In genomic region chr4:185803015-185803414, GRCh38 we compare ENCODE assay signal across 22 cellular contexts. TPM values are rescaled to one million over a fixed set of nuclear protein-coding genes. Genes with fewer than 3 reads are reported as not detected.
DNase-seq lines count a peak whose midpoint lies in the region; ATAC-seq, FAIRE-seq and TF ChIP-seq lines count a peak whose summit lies in the region.
"Had no signal": no experiment of that assay in that cellular context is flagged by ENCODE, and none has a peak within 500 bp of the region (broad histone marks: within the 10 kb centered on the region; RNA-seq: fewer than 3 reads in every experiment).

No MANE protein-coding gene starts in this region.

- DNase-seq in heart right ventricle = no peak
- no peak for DNase-seq in Right ventricle myocardium superior
- no peak for DNase-seq in body of pancreas
- DNase-seq in thyroid gland = no peak
- no peak for DNase-seq in activated naive CD4-positive, alpha-beta T cell treated with anti-CD3 and anti-CD28 coated beads, Interleukin-2, amount 50 U/mL, for 16 hours
- DNase-seq in activated CD4-positive, alpha-beta T cell treated with anti-CD3 and anti-CD28 coated beads, Interleukin-2, amount 50 U/mL, for 48 hours = no peak
- DNase-seq: C1 segment of cervical spinal cord, DND-41, GF-D8, H7, Kasumi-1, MM.1S, NCI-H1105, NCI-H1694, NCI-H524 had no signal

- H3K9me3 ChIP-seq in heart right ventricle (no peaks in the 10 kb centered on the region), body of pancreas (no peaks in the 10 kb centered on the region), thyroid gland (no peaks in the 10 kb centered on the region)

- TF ChIP-seq POLR2A in body of pancreas (IDR thresholded peaks at IDR 0.05) (peak in 2 of 3 donors; percentile 14 to 39), thyroid gland (IDR thresholded peaks at IDR 0.05) (no peak)

- H3K4me3 ChIP-seq in heart right ventricle = peak overlapping the region in 7 of 10 donors; percentile 13 to 68 (median 45)
- H3K4me3 ChIP-seq in body of pancreas = no peak overlapping the region
- H3K4me3 ChIP-seq in thyroid gland (replicated peaks in 1 of 3) = no peak overlapping the region

- H3K36me3 ChIP-seq in heart right ventricle (peaks cover 0 to 9% (median 0%) of the 10 kb centered on the region in 9 donors), body of pancreas (replicated peaks in 1 of 2; ENCODE audit: insufficient read depth in 1 of 2, low read depth in 2 of 2) (no peaks in the 10 kb centered on the region), thyroid gland (no peaks in the 10 kb centered on the region)

- TF ChIP-seq CTCF in heart right ventricle (IDR thresholded peaks at IDR 0.05) (no peak), body of pancreas (IDR thresholded peaks at IDR 0.05) (no peak), thyroid gland (IDR thresholded peaks at IDR 0.05) (no peak)

- FAIRE-seq in islet of Langerhans (lab: Jason Lieb, UNC) = peak; percentile 21
- FAIRE-seq: GM12892, HTR-8/SVneo had no signal

- H3K27me3 ChIP-seq in heart right ventricle = no peaks in the 10 kb centered on the region
- H3K27me3 ChIP-seq in body of pancreas = no peaks in the 10 kb centered on the region
- no peaks in the 10 kb centered on the region for H3K27me3 ChIP-seq in thyroid gland

- WGBS in heart right ventricle, 2 donors = 33 to 41% methylated on average over 4 of the region's 4 CpGs
- WGBS in body of pancreas, 2 donors = 46 to 51% methylated on average over 4 of the region's 4 CpGs
- WGBS in thyroid gland, 2 donors = 67 to 72% methylated on average over 4 of the region's 4 CpGs

- ATAC-seq in heart right ventricle (peak in 2 of 8 donors; percentile 22 to 36), Right ventricle myocardium superior (ENCODE audit: poor library complexity) (no peak), body of pancreas (peak; percentile 68), GM21576 (IDR thresholded peaks at IDR 0.05; ENCODE audit: unreplicated experiment) (no peak)
- ATAC-seq: Panc1 had no signal

- peaks cover 0 to 42% (median 22%) of the 10 kb centered on the region in 9 donors for H3K4me1 ChIP-seq in heart right ventricle
- peaks cover 66% of the 10 kb centered on the region for H3K4me1 ChIP-seq in body of pancreas
- peaks cover 35 to 40% of the 10 kb centered on the region in 2 donors for H3K4me1 ChIP-seq in thyroid gland

- intact Hi-C loops in heart right ventricle (cut with DNase I) (no loop called here), Right ventricle myocardium superior (cut with DNase I) (no loop called here), body of pancreas (cut with DNase I) (no loop called here), thyroid gland (cut with DNase I) (no loop called here)

- peak overlapping the region; percentile 16 to 91 (median 54) for H3K27ac ChIP-seq in heart right ventricle
- peak overlapping the region in 3 of 4 donors; percentile 53 to 73 (median 56) for H3K27ac ChIP-seq in body of pancreas
- peak overlapping the region; percentile 74 to 98 (median 79) for H3K27ac ChIP-seq in thyroid gland
- H3K27ac ChIP-seq: HL-60 had no signal

RNA-seq across cellular contexts. Expression of gene SORBS2, which starts 9.0 kb away (rescaled TPM):
- 1,000 to 10,000 TPM in 8 of 10 donors, 100 to 1,000 TPM in 2; 975 to 3,169 (median 1,932) TPM for total RNA-seq in heart right ventricle
- polyA plus RNA-seq in heart right ventricle = 100 to 1,000 TPM; 175 to 259 TPM
- 819 TPM for total RNA-seq in Right ventricle myocardium superior
- total RNA-seq in body of pancreas = 100 to 1,000 TPM; 210 to 218 TPM
- 100 to 1,000 TPM; 290 to 437 (median 377) TPM for total RNA-seq in thyroid gland
- polyA plus RNA-seq: IgD-negative memory B cell had no signal

Comparison
In these comparisons a context has a peak if more than half of its experiments do, and no peak if none do; other contexts are left out.
1. H3K4me3 ChIP-seq: peak in heart right ventricle (7 of 10); none in body of pancreas (0 of 2) and thyroid gland (0 of 3).
2. POLR2A ChIP-seq: peak in body of pancreas (2 of 3); none in thyroid gland (0 of 2).
3. Peak in every context shown above with its lines, with median percentiles within 50 percentile points of each other: H3K27ac ChIP-seq.